8 cellular contexts compared by ENCODE assay signal in genomic region chr7:141702047-141702567, GRCh38. TPM values are rescaled to one million over a fixed set of nuclear protein-coding genes. Genes with fewer than 3 reads are reported as not detected.
A peak's percentile ranks its signal among the peaks of the same experiment; 100 is the strongest.
DNase-seq lines count a peak whose midpoint lies in the region; TF ChIP-seq lines count a peak whose summit lies in the region.

A gene with protein sequence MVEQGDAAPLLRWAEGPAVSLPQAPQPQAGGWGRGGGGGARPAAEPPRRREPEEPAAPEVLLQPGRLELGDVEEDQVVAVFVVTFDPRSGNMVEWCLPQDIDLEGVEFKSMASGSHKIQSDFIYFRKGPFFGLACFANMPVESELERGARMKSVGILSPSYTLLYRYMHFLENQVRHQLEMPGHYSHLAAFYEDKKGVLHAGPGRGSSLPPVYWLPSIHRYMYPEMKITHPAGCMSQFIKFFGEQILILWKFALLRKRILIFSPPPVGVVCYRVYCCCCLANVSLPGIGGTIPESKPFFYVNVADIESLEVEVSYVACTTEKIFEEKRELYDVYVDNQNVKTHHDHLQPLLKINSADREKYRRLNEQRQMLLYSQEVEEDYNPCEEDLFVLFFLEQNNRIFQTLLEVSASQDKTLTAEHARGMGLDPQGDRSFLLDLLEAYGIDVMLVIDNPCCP (minus strand): TSS chr7:141702166. CDS start chr7:141702153, 13 bp downstream.

- peaks cover 31% of the 10 kb centered on the region for H3K4me1 Mint-ChIP-seq in activated CD4-positive, alpha-beta T cell treated with anti-CD3 and anti-CD28 coated beads, Interleukin-2, amount 10 ng/mL, durations not matched to agents 7 days and 5 days

- in situ Hi-C loops in GM13976 (cut with MboI; ENCODE audit: low sequenced_read_pairs, unreplicated experiment): no loop called here
- in situ Hi-C loops in HAP-1 (cut with MboI; ENCODE audit: low sequenced_read_pairs): no loop called here

- no peaks in the 10 kb centered on the region for H3K9me3 Mint-ChIP-seq in activated CD4-positive, alpha-beta T cell treated with anti-CD3 and anti-CD28 coated beads, Interleukin-2, amount 10 ng/mL, durations not matched to agents 7 days and 5 days

- peak within 1 kb of the TSS; percentile 88 for H3K27ac Mint-ChIP-seq in activated CD4-positive, alpha-beta T cell treated with anti-CD3 and anti-CD28 coated beads, Interleukin-2, amount 10 ng/mL, durations not matched to agents 7 days and 5 days

- H3K27me3 ChIP-seq in HAP-1 (ENCODE audit: low read depth) (no peaks in the 10 kb centered on the region), duodenal mucosa (ENCODE audit: control insufficient read depth in 1 of 2, insufficient read depth in 2 of 2, low read length in 2 of 2) (no peaks in the 10 kb centered on the region)

- TF ChIP-seq POLR2A in NB4 (IDR thresholded peaks at IDR 0.05; ENCODE audit: extremely low read depth, insufficient read length): no peak

- peaks cover 9% of the 10 kb centered on the region for H3K27me3 Mint-ChIP-seq in activated CD4-positive, alpha-beta T cell treated with anti-CD3 and anti-CD28 coated beads, Interleukin-2, amount 10 ng/mL, durations not matched to agents 7 days and 5 days

- peaks cover 16% of the 10 kb centered on the region for H3K4me1 ChIP-seq in HAP-1
- H3K4me1 ChIP-seq in duodenal mucosa (ENCODE audit: control insufficient read depth in 1 of 2, insufficient read depth in 2 of 2, low read length in 2 of 2): peaks cover 24 to 30% of the 10 kb centered on the region in 2 donors

- no peak for TF ChIP-seq CTCF in GM13976 (IDR thresholded peaks at IDR 0.05; ENCODE audit: borderline replicate concordance, control extremely low read depth, extremely low read depth, insufficient read depth, missing control alignments)
- TF ChIP-seq CTCF in NB4 (IDR thresholded peaks at IDR 0.05; ENCODE audit: low read depth, low read length): no peak

- H3K9me3 ChIP-seq in HAP-1 (no peaks in the 10 kb centered on the region), duodenal mucosa (ENCODE audit: control insufficient read depth in 1 of 2, low read length in 2 of 2) (no peaks in the 10 kb centered on the region)

- DNase-seq in GM13976 (ENCODE audit: low spot score): peak; percentile 84
- peak; percentile 32 to 58 for DNase-seq in HAP-1 (ENCODE audit: low spot score in 2 of 2)
- DNase-seq in NB4 (ENCODE audit: low read depth): peak; percentile 69
- DNase-seq in activated CD4-positive, alpha-beta T cell treated with anti-CD3 and anti-CD28 coated beads, Interleukin-2, amount 10 ng/mL, durations not matched to agents 7 days and 5 days: peak; percentile 64
- peak; percentile 56 to 69 for DNase-seq in lung microvascular endothelial cell (ENCODE audit: low read depth in 2 of 2)
- peak in 2 of 3 experiments; percentile 26 to 31 for DNase-seq in stimulated activated CD4-positive, alpha-beta T cell treated with anti-CD3 and anti-CD28 coated beads, TNF-alpha, amount 100 ng/mL, for 4 hours (ENCODE audit: low read depth in 3 of 3)
- DNase-seq in SW 1271 (lab: John Stamatoyannopoulos, UW): no peak

- peaks cover 1% of the 10 kb centered on the region for H3K36me3 Mint-ChIP-seq in activated CD4-positive, alpha-beta T cell treated with anti-CD3 and anti-CD28 coated beads, Interleukin-2, amount 10 ng/mL, durations not matched to agents 7 days and 5 days (ENCODE audit: low read depth)

- H3K9ac ChIP-seq in duodenal mucosa (ENCODE audit: low read depth in 1 of 2, low read length in 2 of 2): peak within 1 kb of the TSS; percentile 30 to 71

- H3K36me3 ChIP-seq in HAP-1 (replicated peaks) (no peaks in the 10 kb centered on the region), duodenal mucosa (ENCODE audit: control insufficient read depth in 1 of 2, insufficient read depth in 2 of 2, low read length in 2 of 2) (no peaks in the 10 kb centered on the region)

- H3K4me3 ChIP-seq in HAP-1 (peak within 1 kb of the TSS; percentile 48), NB4 (ENCODE audit: low read depth, low read length) (peak within 1 kb of the TSS; percentile 64), duodenal mucosa (ENCODE audit: low read depth in 1 of 2, low read length in 2 of 2) (peak within 1 kb of the TSS; percentile 69 to 74)

- POLR2A ChIA-PET in activated CD4-positive, alpha-beta T cell treated with anti-CD3 and anti-CD28 coated beads, Interleukin-2, amount 10 ng/mL, durations not matched to agents 7 days and 5 days (lab: Charles Lee): no interaction called here

- H3K4me3 Mint-ChIP-seq in activated CD4-positive, alpha-beta T cell treated with anti-CD3 and anti-CD28 coated beads, Interleukin-2, amount 10 ng/mL, durations not matched to agents 7 days and 5 days: peak within 1 kb of the TSS; percentile 79

- no peak within 1 kb of the TSS for H3K27ac ChIP-seq in duodenal mucosa (ENCODE audit: low read depth, low read length)

- CTCF ChIA-PET in activated CD4-positive, alpha-beta T cell treated with anti-CD3 and anti-CD28 coated beads, Interleukin-2, amount 10 ng/mL, durations not matched to agents 7 days and 5 days (lab: Charles Lee): interaction anchor here (1.5 to 4.2 kb wide), 2 partner anchors 33 to 36 kb away, joined by 5 to 17 read pairs; partner anchors contain the start of gene SSBP1

RNA-seq across cellular contexts. Expression of the gene that starts here (rescaled TPM):
- total RNA-seq in activated CD4-positive, alpha-beta T cell treated with anti-CD3 and anti-CD28 coated beads, Interleukin-2, amount 10 ng/mL, durations not matched to agents 7 days and 5 days: 10 to 100 TPM; 24.0 to 28.9 TPM
- 59.1 and 69.2 TPM in 2 replicates for total RNA-seq in lung microvascular endothelial cell

Comparison
In these comparisons a context has a peak if more than half of its experiments do, and no peak if none do; other contexts are left out.
1. DNase-seq: peak in GM13976 (single experiment), HAP-1 (2 of 2), NB4 (single experiment), activated CD4-positive, alpha-beta T cell treated with anti-CD3 and anti-CD28 coated beads, Interleukin-2, amount 10 ng/mL, durations not matched to agents 7 days and 5 days (single experiment), lung microvascular endothelial cell (2 of 2) and stimulated activated CD4-positive, alpha-beta T cell treated with anti-CD3 and anti-CD28 coated beads, TNF-alpha, amount 100 ng/mL, for 4 hours (2 of 3); none in SW 1271 (0 of 2).
2. Peak in every context shown above with its lines, with median percentiles within 50 percentile points of each other: H3K4me3 ChIP-seq.